8 cellular contexts compared by ENCODE assay signal in the genomic region with DNA sequence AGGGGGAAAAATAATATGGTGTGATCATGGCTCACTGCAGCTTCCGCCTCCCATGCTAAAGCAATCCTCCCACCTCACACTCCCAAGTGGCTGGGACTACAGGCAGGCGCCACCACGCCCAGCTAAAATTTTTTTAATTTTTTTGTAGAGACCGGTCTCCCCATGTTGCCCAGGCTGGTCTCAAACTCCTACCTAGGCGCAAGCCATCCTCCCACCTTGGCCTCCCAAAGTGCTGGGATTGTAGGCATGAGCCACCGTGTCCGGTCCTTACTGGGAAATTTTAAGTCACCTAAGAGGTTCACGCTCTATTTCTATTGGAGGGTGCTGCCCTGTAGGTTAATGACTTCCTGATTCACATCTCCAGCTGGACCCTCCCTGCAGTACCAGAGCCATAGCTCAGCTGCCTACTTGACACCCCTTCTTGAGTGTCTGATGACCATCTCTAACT. TPM values are rescaled to one million over a fixed set of nuclear protein-coding genes. Genes with fewer than 3 reads are reported as not detected.
DNase-seq lines count a peak whose midpoint lies in the region; ATAC-seq and TF ChIP-seq lines count a peak whose summit lies in the region.

No MANE protein-coding gene starts in this region.

- no peaks in the 10 kb centered on the region for H3F3A ChIP-seq in MM.1S (ENCODE audit: insufficient read depth, low read length)

- TF ChIP-seq EP300 in transverse colon (IDR thresholded peaks at IDR 0.05; ENCODE audit: low read depth) = no peak

- intact Hi-C loops in right lobe of liver (cut with DNase I) (no loop called here), transverse colon (cut with DNase I; ENCODE audit: low total_unique reads) (no loop called here)

- H3K4me3 ChIP-seq in CD4-positive, CD25-positive, alpha-beta regulatory T cell (ENCODE audit: low read depth, low read length) = peak overlapping the region; percentile 100
- H3K4me3 ChIP-seq in MM.1S (ENCODE audit: low read length) (peak overlapping the region; percentile 87), astrocyte of the spinal cord (ENCODE audit: low read depth, low read length) (peak overlapping the region; percentile 98), right lobe of liver (peak overlapping the region; percentile 84 to 90 (median 85)), transverse colon (peak overlapping the region; percentile 68 to 81 (median 80))

- in situ Hi-C loops in astrocyte of the spinal cord (cut with HindIII; ENCODE audit: low sequenced_read_pairs) = no loop called here
- in situ Hi-C loops in transverse colon (cut with MboI; ENCODE audit: low pct_ligation_motif_present in 1 of 4, low pct_unique_long_range_greater_than_20kb in 1 of 4, low sequenced_read_pairs in 3 of 4) = no loop called here

- 49% methylated on average over 5 of the region's 8 CpGs for WGBS in right lobe of liver (ENCODE audit: insufficient coverage, low coverage, low lambda C conversion rate, missing lambda C conversion rate)
- 40 to 48% methylated on average over 2 to 8 of the region's 8 CpGs for WGBS in transverse colon (ENCODE audit: low coverage in 1 of 2), 2 donors

- no peaks in the 10 kb centered on the region for H3K27me3 ChIP-seq in CD4-positive, CD25-positive, alpha-beta regulatory T cell (ENCODE audit: control insufficient read depth, insufficient read depth, low read length)
- H3K27me3 ChIP-seq in MM.1S (replicated peaks; ENCODE audit: insufficient read depth, low read length) (no peaks in the 10 kb centered on the region), right lobe of liver (no peaks in the 10 kb centered on the region), transverse colon (no peaks in the 10 kb centered on the region)

- no peaks in the 10 kb centered on the region for H4K20me1 ChIP-seq in MM.1S (ENCODE audit: insufficient read depth, low read length)

- DNase-seq in CD4-positive, CD25-positive, alpha-beta regulatory T cell = no peak
- no peak for DNase-seq in MM.1S
- no peak for DNase-seq in astrocyte of the spinal cord (ENCODE audit: low read depth, low spot score)
- DNase-seq in right lobe of liver = no peak
- no peak for DNase-seq in transverse colon
- no peak for DNase-seq in HPDE6-E6E7 (ENCODE audit: extremely low spot score)
- DNase-seq in SKM-1 treated with dmso at 0.1 percent for 144 hours (lab: John Stamatoyannopoulos, UW; ENCODE audit: unreplicated experiment) = no peak
- DNase-seq in SIG-M5 treated with dmso at 0.1 percent for 504 hours (lab: John Stamatoyannopoulos, UW; ENCODE audit: unreplicated experiment) = no peak

- H3K36me3 Mint-ChIP-seq in CD4-positive, CD25-positive, alpha-beta regulatory T cell = peaks cover 1% of the 10 kb centered on the region

- no peak for ATAC-seq in CD4-positive, CD25-positive, alpha-beta regulatory T cell (ENCODE audit: low read depth in 2 of 2)
- ATAC-seq in right lobe of liver = peak; percentile 13 to 28 (median 18)

- peaks cover 21 to 62% (median 38%) of the 10 kb centered on the region in 4 donors for H3K4me1 Mint-ChIP-seq in CD4-positive, CD25-positive, alpha-beta regulatory T cell

- H3K36me3 ChIP-seq in CD4-positive, CD25-positive, alpha-beta regulatory T cell (ENCODE audit: control insufficient read depth, insufficient read depth, low read length) = peaks cover under 1% of the 10 kb centered on the region
- H3K36me3 ChIP-seq in MM.1S (replicated peaks; ENCODE audit: insufficient read depth, low read length) (no peaks in the 10 kb centered on the region), right lobe of liver (no peaks in the 10 kb centered on the region), transverse colon (no peaks in the 10 kb centered on the region)

- TF ChIP-seq POLR2A in right lobe of liver (IDR thresholded peaks at IDR 0.05) (no peak), transverse colon (IDR thresholded peaks at IDR 0.05) (no peak)

- peak overlapping the region; percentile 57 to 95 (median 85) for H3K27ac Mint-ChIP-seq in CD4-positive, CD25-positive, alpha-beta regulatory T cell

- H3K4me2 ChIP-seq in MM.1S (ENCODE audit: low read depth, low read length) = peak overlapping the region; percentile 55

- no peaks in the 10 kb centered on the region for H3K9me2 ChIP-seq in MM.1S (replicated peaks; ENCODE audit: insufficient read depth, low read length)

- peaks cover 32% of the 10 kb centered on the region for H3K4me1 ChIP-seq in CD4-positive, CD25-positive, alpha-beta regulatory T cell (ENCODE audit: control insufficient read depth, insufficient read depth, low read length, poor library complexity, severe bottlenecking)
- H3K4me1 ChIP-seq in MM.1S (ENCODE audit: low read length) (0 out of 2 replicates have a peak, but pooled peaks cover 4% of the 10 kb centered on the region), right lobe of liver (peaks cover 0 to 8% (median 6%) of the 10 kb centered on the region in 4 donors), transverse colon (peaks cover 19 to 29% (median 24%) of the 10 kb centered on the region in 4 donors)

- no peaks in the 10 kb centered on the region for H3K9me3 ChIP-seq in CD4-positive, CD25-positive, alpha-beta regulatory T cell (ENCODE audit: control insufficient read depth in 2 of 2, low read length in 2 of 2)
- H3K9me3 ChIP-seq in MM.1S (replicated peaks; ENCODE audit: insufficient read depth, low read length) = no peaks in the 10 kb centered on the region
- H3K9me3 ChIP-seq in right lobe of liver = no peaks in the 10 kb centered on the region
- no peaks in the 10 kb centered on the region for H3K9me3 ChIP-seq in transverse colon

- H3K9me3 Mint-ChIP-seq in CD4-positive, CD25-positive, alpha-beta regulatory T cell = no peaks in the 10 kb centered on the region

- no peaks in the 10 kb centered on the region for H3K27me3 Mint-ChIP-seq in CD4-positive, CD25-positive, alpha-beta regulatory T cell

- peak overlapping the region; percentile 67; the same call in 1 of the 2 replicates for H3K9ac ChIP-seq in MM.1S (ENCODE audit: low read length)

- TF ChIP-seq CTCF in MM.1S (IDR thresholded peaks at IDR 0.05; ENCODE audit: low read length) = no peak
- no peak for TF ChIP-seq CTCF in astrocyte of the spinal cord (IDR thresholded peaks at IDR 0.05; ENCODE audit: low read depth, low read length)
- TF ChIP-seq CTCF in right lobe of liver (IDR thresholded peaks at IDR 0.05) = no peak
- no peak for TF ChIP-seq CTCF in transverse colon (IDR thresholded peaks at IDR 0.05)

- H3K79me2 ChIP-seq in MM.1S (ENCODE audit: low read length) = peaks cover 44% of the 10 kb centered on the region

- peak overlapping the region; percentile 90 for H2AFZ ChIP-seq in MM.1S (ENCODE audit: low read length)

- no peak overlapping the region for H3K27ac ChIP-seq in CD4-positive, CD25-positive, alpha-beta regulatory T cell (ENCODE audit: insufficient read depth, low read length, poor library complexity, severe bottlenecking)
- no peak overlapping the region for H3K27ac ChIP-seq in MM.1S (ENCODE audit: low read length)
- H3K27ac ChIP-seq in right lobe of liver = peak overlapping the region in 1 of 3 donors; percentile 9
- peak overlapping the region in 3 of 4 donors; percentile 65 to 84 (median 75) for H3K27ac ChIP-seq in transverse colon

- peak overlapping the region; percentile 92 to 96 (median 94) for H3K4me3 Mint-ChIP-seq in CD4-positive, CD25-positive, alpha-beta regulatory T cell

RNA-seq across cellular contexts. Expression of a gene that starts 0.6 kb away (rescaled TPM):
- total RNA-seq in CD4-positive, CD25-positive, alpha-beta regulatory T cell = 48.0 TPM
- polyA plus RNA-seq in CD4-positive, CD25-positive, alpha-beta regulatory T cell = 10 to 100 TPM; 31.4 to 37.6 (median 34.6) TPM
- 10 to 100 TPM; 10.9 to 21.6 (median 14.0) TPM for total RNA-seq in right lobe of liver
- 10 to 100 TPM in 3 of 4 donors, 1 to 10 TPM in 1; 8.6 to 21.3 (median 20.3) TPM for total RNA-seq in transverse colon

RNA-seq across cellular contexts. Expression of a gene that starts 41.6 kb away (rescaled TPM):
- total RNA-seq in CD4-positive, CD25-positive, alpha-beta regulatory T cell = 6.2 TPM
- polyA plus RNA-seq in CD4-positive, CD25-positive, alpha-beta regulatory T cell = 1 to 10 TPM; 3.8 to 8.0 (median 4.9) TPM
- total RNA-seq in right lobe of liver (10 to 100 TPM in 2 of 6 experiments, 1 to 10 TPM in 4; 6.5 to 13.3 (median 8.1) TPM), transverse colon (10 to 100 TPM; 10.3 to 21.7 (median 14.5) TPM)

Comparison
In these comparisons a context has a peak if more than half of its experiments do, and no peak if none do; other contexts are left out.
1. ATAC-seq: peak in right lobe of liver (4 of 4); none in CD4-positive, CD25-positive, alpha-beta regulatory T cell (0 of 2).
2. H3K27ac ChIP-seq: peak in transverse colon (3 of 4); none in CD4-positive, CD25-positive, alpha-beta regulatory T cell (single experiment) and MM.1S (single experiment).
3. Peak in every context shown above with its lines, with median percentiles within 50 percentile points of each other: H3K4me3 ChIP-seq.